26 cellular contexts compared by ENCODE assay signal in the genomic region with DNA sequence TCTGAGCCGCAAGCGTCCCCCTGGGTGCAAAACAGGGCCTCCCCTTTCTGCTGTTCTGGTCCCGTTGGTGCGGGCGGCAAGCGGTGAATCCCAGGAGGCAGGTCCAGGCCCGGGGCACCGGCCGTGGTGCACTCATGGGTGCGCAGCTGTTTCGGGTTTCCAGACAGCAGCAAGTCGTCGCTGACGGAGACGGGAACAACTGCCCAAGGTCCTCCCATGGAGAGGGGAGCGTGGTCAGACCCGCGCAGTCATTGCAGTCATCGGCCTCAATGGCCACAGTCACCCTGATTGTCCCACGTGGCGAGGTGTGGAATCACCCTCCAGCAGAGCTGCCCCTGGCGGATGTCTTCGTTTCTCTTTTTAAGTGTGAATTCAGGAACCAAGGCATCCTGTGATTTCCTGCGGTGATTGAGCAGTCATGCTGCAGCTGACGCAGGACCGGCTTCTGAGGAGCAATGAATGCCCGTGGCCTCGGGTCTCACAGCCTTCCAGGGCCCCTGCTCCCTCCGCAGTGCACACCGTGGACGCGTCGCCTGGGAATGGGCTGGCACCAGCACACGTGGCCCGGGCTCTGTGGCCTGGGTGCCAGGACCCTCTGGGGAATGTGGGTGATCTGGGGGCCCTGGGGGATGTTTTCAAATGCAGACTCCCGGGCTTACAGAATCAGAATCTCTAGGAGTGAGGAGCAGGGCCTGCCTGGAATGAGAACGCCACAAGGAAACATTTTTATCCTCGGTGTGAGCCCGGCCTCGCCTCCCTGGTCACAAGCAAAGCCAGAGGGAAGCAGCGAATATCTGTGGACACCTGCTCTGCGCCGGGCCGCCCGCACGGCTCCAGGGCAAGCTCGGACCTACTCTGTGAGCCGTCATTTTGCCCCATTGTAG.
DNase-seq lines count a peak whose midpoint lies in the region; ATAC-seq and TF ChIP-seq lines count a peak whose summit lies in the region.
"Had no signal": no experiment of that assay in that cellular context is flagged by ENCODE, and none has a peak within 500 bp of the region (broad histone marks: within the 10 kb centered on the region; RNA-seq: fewer than 3 reads in every experiment).

No MANE protein-coding gene starts in this region.

- ATAC-seq in Right ventricle myocardium inferior: no peak

- no peaks in the 10 kb centered on the region for H3K36me3 Mint-ChIP-seq in type B pancreatic cell
- H3K36me3 Mint-ChIP-seq in activated CD4-positive, alpha-beta T cell treated with anti-CD3 and anti-CD28 coated beads, Interleukin-2, amount 10 ng/mL, durations not matched to agents 24 days and 14 days (ENCODE audit: low read depth): no peaks in the 10 kb centered on the region

- no peaks in the 10 kb centered on the region for H3K9me3 ChIP-seq in left ventricle myocardium inferior (replicated peaks)
- H3K9me3 ChIP-seq in neuronal stem cell (replicated peaks in 1 of 2; ENCODE audit: control insufficient read depth in 2 of 2, insufficient read depth in 1 of 2, low read depth in 1 of 2, low read length in 2 of 2): no peaks in the 10 kb centered on the region
- no peaks in the 10 kb centered on the region for H3K9me3 ChIP-seq in smooth muscle cell (replicated peaks; ENCODE audit: low read depth)

- peak overlapping the region; percentile 79 for H3K18ac ChIP-seq in neuronal stem cell (ENCODE audit: low read length)

- TF ChIP-seq CTCF in left ventricle myocardium inferior (IDR thresholded peaks at IDR 0.05; ENCODE audit: borderline replicate concordance) (no peak), coronary artery (IDR thresholded peaks at IDR 0.05) (no peak), type B pancreatic cell (conservative IDR thresholded peaks at IDR 0.05) (no peak), smooth muscle cell (IDR thresholded peaks at IDR 0.05; ENCODE audit: borderline replicate concordance, insufficient read depth, poor library complexity, severe bottlenecking) (no peak)

- WGBS in neuronal stem cell (ENCODE audit: extremely low coverage in 2 of 2, insufficient read length in 2 of 2, insufficient replicate concordance in 1 of 2), 2 donors: no CpG with 5 or more reads among the region's 48 CpGs
- WGBS in smooth muscle cell (ENCODE audit: low lambda C conversion rate): 94% methylated on average over 48 of the region's 48 CpGs

- H3K27ac Mint-ChIP-seq in type B pancreatic cell: no peak overlapping the region
- H3K27ac Mint-ChIP-seq in activated CD4-positive, alpha-beta T cell treated with anti-CD3 and anti-CD28 coated beads, Interleukin-2, amount 10 ng/mL, durations not matched to agents 24 days and 14 days: no peak overlapping the region

- H3K4me1 Mint-ChIP-seq in type B pancreatic cell (ENCODE audit: unreplicated experiment): peaks cover 3% of the 10 kb centered on the region
- H3K4me1 Mint-ChIP-seq in activated CD4-positive, alpha-beta T cell treated with anti-CD3 and anti-CD28 coated beads, Interleukin-2, amount 10 ng/mL, durations not matched to agents 24 days and 14 days: no peaks in the 10 kb centered on the region

- H3K27me3 Mint-ChIP-seq in type B pancreatic cell: peaks cover 11% of the 10 kb centered on the region
- no peaks in the 10 kb centered on the region for H3K27me3 Mint-ChIP-seq in activated CD4-positive, alpha-beta T cell treated with anti-CD3 and anti-CD28 coated beads, Interleukin-2, amount 10 ng/mL, durations not matched to agents 24 days and 14 days

- H4K20me1 ChIP-seq in smooth muscle cell (ENCODE audit: low read depth): no peaks in the 10 kb centered on the region

- H3K9ac ChIP-seq in neuronal stem cell (ENCODE audit: low read depth, low read length, poor library complexity) (no peak overlapping the region), smooth muscle cell (ENCODE audit: low read depth) (no peak overlapping the region)

- no peak overlapping the region for H2BK5ac ChIP-seq in neuronal stem cell (ENCODE audit: low read length)

- H3K27ac ChIP-seq in left ventricle myocardium inferior (replicated peaks) (no peak overlapping the region), coronary artery (no peak overlapping the region), neuronal stem cell (replicated peaks; ENCODE audit: low read length) (no peak overlapping the region), smooth muscle cell (ENCODE audit: low read depth) (no peak overlapping the region)
- H3K27ac ChIP-seq: HL-60, PC-9 had no signal

- H3K79me1 ChIP-seq in neuronal stem cell (ENCODE audit: low read depth, low read length): no peaks in the 10 kb centered on the region

- no peak overlapping the region for H3K4me3 Mint-ChIP-seq in type B pancreatic cell
- H3K4me3 Mint-ChIP-seq in activated CD4-positive, alpha-beta T cell treated with anti-CD3 and anti-CD28 coated beads, Interleukin-2, amount 10 ng/mL, durations not matched to agents 24 days and 14 days: no peak overlapping the region

- H2AK5ac ChIP-seq in neuronal stem cell (ENCODE audit: low read depth, low read length): no peak overlapping the region

- H3K23ac ChIP-seq in neuronal stem cell (ENCODE audit: low read depth, low read length, poor library complexity): peak overlapping the region; percentile 44

- no peaks in the 10 kb centered on the region for H3K4me1 ChIP-seq in left ventricle myocardium inferior
- H3K4me1 ChIP-seq in neuronal stem cell (ENCODE audit: control insufficient read depth in 2 of 2, insufficient read depth in 1 of 2, low read depth in 1 of 2, low read length in 2 of 2): peaks cover 0 to 4% of the 10 kb centered on the region in 2 donors
- H3K4me1 ChIP-seq in smooth muscle cell (ENCODE audit: low read depth): no peaks in the 10 kb centered on the region

- no peak overlapping the region for H4K91ac ChIP-seq in neuronal stem cell (ENCODE audit: low read depth, low read length, poor library complexity)

- intact Hi-C loops in Right ventricle myocardium inferior (cut with DNase I): no loop called here
- intact Hi-C loops in left ventricle myocardium inferior (cut with micrococcal nuclease): no loop called here
- intact Hi-C loops in activated CD4-positive, alpha-beta T cell treated with anti-CD3 and anti-CD28 coated beads, Interleukin-2, amount 10 ng/mL, durations not matched to agents 24 days and 14 days (cut with micrococcal nuclease): no loop called here

- H3K14ac ChIP-seq in neuronal stem cell (ENCODE audit: low read length): peak overlapping the region; percentile 51

- no peaks in the 10 kb centered on the region for H3F3A ChIP-seq in smooth muscle cell (ENCODE audit: low read depth)

- no peak overlapping the region for H2BK12ac ChIP-seq in neuronal stem cell (ENCODE audit: low read length)

- H3K9me3 Mint-ChIP-seq in type B pancreatic cell: no peaks in the 10 kb centered on the region
- peaks cover 5% of the 10 kb centered on the region for H3K9me3 Mint-ChIP-seq in activated CD4-positive, alpha-beta T cell treated with anti-CD3 and anti-CD28 coated beads, Interleukin-2, amount 10 ng/mL, durations not matched to agents 24 days and 14 days

- H3K4me3 ChIP-seq in left ventricle myocardium inferior: no peak overlapping the region
- H3K4me3 ChIP-seq in coronary artery: no peak overlapping the region
- H3K4me3 ChIP-seq in neuronal stem cell (ENCODE audit: low read length in 2 of 2): no peak overlapping the region
- H3K4me3 ChIP-seq in smooth muscle cell: no peak overlapping the region
- H3K4me3 ChIP-seq: PC-9 had no signal

- H3K4me2 ChIP-seq in neuronal stem cell (ENCODE audit: insufficient read depth, low read length, poor library complexity, severe bottlenecking) (no peak overlapping the region), smooth muscle cell (no peak overlapping the region)
- H3K4me2 ChIP-seq: PC-9 had no signal

- H2AFZ ChIP-seq in neuronal stem cell (ENCODE audit: low read length) (no peak overlapping the region), smooth muscle cell (ENCODE audit: low read depth) (no peak overlapping the region)
- H2AFZ ChIP-seq: PC-9 had no signal

- peaks cover 42% of the 10 kb centered on the region for H3K27me3 ChIP-seq in left ventricle myocardium inferior (ENCODE audit: low read depth)
- no peaks in the 10 kb centered on the region for H3K27me3 ChIP-seq in neuronal stem cell (ENCODE audit: control insufficient read depth in 3 of 3, insufficient read depth in 3 of 3, low read depth in 1 of 3, low read length in 3 of 3)
- H3K27me3 ChIP-seq in smooth muscle cell (ENCODE audit: low read depth): no peaks in the 10 kb centered on the region

- H2BK15ac ChIP-seq in neuronal stem cell (ENCODE audit: low read length): no peak overlapping the region

- no peak overlapping the region for H3K4ac ChIP-seq in neuronal stem cell (ENCODE audit: low read length)

- H3K79me2 ChIP-seq in smooth muscle cell (ENCODE audit: low read depth): no peaks in the 10 kb centered on the region

- DNase-seq in Right ventricle myocardium inferior (ENCODE audit: missing footprints) (peak; percentile 59), left ventricle myocardium inferior (no peak), coronary artery (ENCODE audit: low spot score) (peak; percentile 49), neuronal stem cell (ENCODE audit: low spot score) (no peak), type B pancreatic cell (ENCODE audit: extremely low spot score, unreplicated experiment) (peak; percentile 65), smooth muscle cell (lab: John Stamatoyannopoulos, UW; ENCODE audit: unreplicated experiment) (no peak)
- no peak for DNase-seq in activated CD4-positive, alpha-beta T cell treated with anti-CD3 and anti-CD28 coated beads, Interleukin-2, amount 10 ng/mL, durations not matched to agents 24 days and 14 days
- DNase-seq in stimulated activated CD4-positive, alpha-beta T cell treated with anti-CD3 and anti-CD28 coated beads, Interleukin-15, amount 100 ng/mL, for 24 hours: no peak
- DNase-seq: Calu3; DMS79 treated with DMSO at 0.1 percent for 48 hours; GF-D8; GOT3; HCEC 1CT; Karpas-422; NCI-H1092 treated with DMSO at 0.1 percent for 48 hours; NCI-H1436; NCI-H187; NCI-H2107; NCI-H446; NCI-H524 treated with DMSO at 0.1 percent for 48 hours; NCI-H774; NK-92 treated with Interleukin-12 subunit alpha and Interleukin-12 subunit beta, amount 100 ng/mL, for 24 hours; PC-9; RPMI8226; SHP77 had no signal

- H4K8ac ChIP-seq in neuronal stem cell (ENCODE audit: low read depth, low read length): peak overlapping the region; percentile 24

- H2BK120ac ChIP-seq in neuronal stem cell (ENCODE audit: low read depth, low read length): no peak overlapping the region

- H3K36me3 ChIP-seq in left ventricle myocardium inferior (no peaks in the 10 kb centered on the region), neuronal stem cell (replicated peaks in 1 of 2; ENCODE audit: control insufficient read depth in 2 of 2, insufficient read depth in 2 of 2, low read length in 2 of 2) (no peaks in the 10 kb centered on the region), smooth muscle cell (ENCODE audit: low read depth) (no peaks in the 10 kb centered on the region)

Comparison
In these comparisons a context has a peak if more than half of its experiments do, and no peak if none do; other contexts are left out.
1. DNase-seq: peak in Right ventricle myocardium inferior (single experiment), coronary artery (single experiment) and type B pancreatic cell (single experiment); none in left ventricle myocardium inferior (single experiment), neuronal stem cell (single experiment), activated CD4-positive, alpha-beta T cell treated with anti-CD3 and anti-CD28 coated beads, Interleukin-2, amount 10 ng/mL, durations not matched to agents 24 days and 14 days (single experiment), smooth muscle cell (single experiment) and stimulated activated CD4-positive, alpha-beta T cell treated with anti-CD3 and anti-CD28 coated beads, Interleukin-15, amount 100 ng/mL, for 24 hours (single experiment).